Comparison of ENCODE assay signal across 1 cellular context in genomic region chr1:229342902-229343587, GRCh38.
TF ChIP-seq lines count a peak whose summit lies in the region.

A gene with protein sequence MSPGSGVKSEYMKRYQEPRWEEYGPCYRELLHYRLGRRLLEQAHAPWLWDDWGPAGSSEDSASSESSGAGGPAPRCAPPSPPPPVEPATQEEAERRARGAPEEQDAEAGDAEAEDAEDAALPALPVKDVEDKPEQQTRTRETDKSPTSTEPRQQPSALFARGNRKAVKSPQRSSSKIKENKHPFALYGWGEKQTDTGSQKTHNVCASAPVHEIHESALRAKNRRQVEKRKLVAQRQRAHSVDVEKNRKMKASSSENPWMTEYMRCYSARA (minus strand): TSS chr1:229343047. CDS start chr1:229342465, 582 bp downstream.

TF ChIP-seq in HEK293, 187 proteins besides CTCF, POLR2A, EP300 and RAD21 (continued from another document and continues in another):
- TF ChIP-seq PRDM2 (tag by site-specific recombination; IDR thresholded peaks at IDR 0.05; ENCODE audit: borderline replicate concordance): no peak
- TF ChIP-seq ZNF639 (tag by site-specific recombination; IDR thresholded peaks at IDR 0.05): no peak
- no peak for TF ChIP-seq ZNF518A (tag by site-specific recombination; conservative IDR thresholded peaks at IDR 0.05; ENCODE audit: low read depth)
- TF ChIP-seq ZNF555 (tag by site-specific recombination; conservative IDR thresholded peaks at IDR 0.05): no peak
- TF ChIP-seq ZNF549 (tag by site-specific recombination; IDR thresholded peaks at IDR 0.05): no peak
- TF ChIP-seq ZNF211 (tag by site-specific recombination; IDR thresholded peaks at IDR 0.05; ENCODE audit: low read depth): no peak
- TF ChIP-seq ZFP3 (tag by site-specific recombination; IDR thresholded peaks at IDR 0.05; ENCODE audit: low read depth): no peak
- peak; percentile 37; the same call in 1 of the 2 replicates for TF ChIP-seq ZNF133 (tag by site-specific recombination; IDR thresholded peaks at IDR 0.05)
- peak; percentile 92; the same call in 1 of the 2 replicates for TF ChIP-seq REPIN1 (tag by site-specific recombination; IDR thresholded peaks at IDR 0.05; ENCODE audit: low read depth)
- peak; percentile 4 for TF ChIP-seq ZNF510 (tag by site-specific recombination; IDR thresholded peaks at IDR 0.05; ENCODE audit: insufficient replicate concordance)
- TF ChIP-seq ZNF362 (tag by site-specific recombination; IDR thresholded peaks at IDR 0.05): no peak
- TF ChIP-seq ZNF677 (tag by site-specific recombination; IDR thresholded peaks at IDR 0.05): peak; percentile 62; the same call in 1 of the 2 replicates
- TF ChIP-seq ZNF624 (tag by site-specific recombination; IDR thresholded peaks at IDR 0.05): peak; percentile 31; the same call in 1 of the 2 replicates
- TF ChIP-seq PRDM4 (tag by site-specific recombination; IDR thresholded peaks at IDR 0.05): no peak
- TF ChIP-seq, protein P1, sequence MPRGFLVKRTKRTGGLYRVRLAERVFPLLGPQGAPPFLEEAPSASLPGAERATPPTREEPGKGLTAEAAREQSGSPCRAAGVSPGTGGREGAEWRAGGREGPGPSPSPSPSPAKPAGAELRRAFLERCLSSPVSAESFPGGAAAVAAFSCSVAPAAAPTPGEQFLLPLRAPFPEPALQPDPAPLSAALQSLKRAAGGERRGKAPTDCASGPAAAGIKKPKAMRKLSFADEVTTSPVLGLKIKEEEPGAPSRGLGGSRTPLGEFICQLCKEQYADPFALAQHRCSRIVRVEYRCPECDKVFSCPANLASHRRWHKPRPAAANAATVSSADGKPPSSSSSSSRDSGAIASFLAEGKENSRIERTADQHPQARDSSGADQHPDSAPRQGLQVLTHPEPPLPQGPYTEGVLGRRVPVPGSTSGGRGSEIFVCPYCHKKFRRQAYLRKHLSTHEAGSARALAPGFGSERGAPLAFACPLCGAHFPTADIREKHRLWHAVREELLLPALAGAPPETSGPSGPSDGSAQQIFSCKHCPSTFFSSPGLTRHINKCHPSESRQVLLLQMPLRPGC (tag by site-specific recombination; IDR thresholded peaks at IDR 0.05): peak; percentile 34; the same call in 1 of the 2 replicates
- TF ChIP-seq, protein P2, sequence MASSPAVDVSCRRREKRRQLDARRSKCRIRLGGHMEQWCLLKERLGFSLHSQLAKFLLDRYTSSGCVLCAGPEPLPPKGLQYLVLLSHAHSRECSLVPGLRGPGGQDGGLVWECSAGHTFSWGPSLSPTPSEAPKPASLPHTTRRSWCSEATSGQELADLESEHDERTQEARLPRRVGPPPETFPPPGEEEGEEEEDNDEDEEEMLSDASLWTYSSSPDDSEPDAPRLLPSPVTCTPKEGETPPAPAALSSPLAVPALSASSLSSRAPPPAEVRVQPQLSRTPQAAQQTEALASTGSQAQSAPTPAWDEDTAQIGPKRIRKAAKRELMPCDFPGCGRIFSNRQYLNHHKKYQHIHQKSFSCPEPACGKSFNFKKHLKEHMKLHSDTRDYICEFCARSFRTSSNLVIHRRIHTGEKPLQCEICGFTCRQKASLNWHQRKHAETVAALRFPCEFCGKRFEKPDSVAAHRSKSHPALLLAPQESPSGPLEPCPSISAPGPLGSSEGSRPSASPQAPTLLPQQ (tag by site-specific recombination; IDR thresholded peaks at IDR 0.05): peak; percentile 98
- TF ChIP-seq ZNF266 (tag by site-specific recombination; IDR thresholded peaks at IDR 0.05; ENCODE audit: low read depth): no peak
- peak; percentile 14; the same call in 1 of the 2 replicates for TF ChIP-seq ZNF610 (tag by site-specific recombination; IDR thresholded peaks at IDR 0.05; ENCODE audit: borderline replicate concordance)
- TF ChIP-seq HIC1 (tag by site-specific recombination; IDR thresholded peaks at IDR 0.05): peak; percentile 74; the same call in 1 of the 2 replicates
- TF ChIP-seq, protein P3, sequence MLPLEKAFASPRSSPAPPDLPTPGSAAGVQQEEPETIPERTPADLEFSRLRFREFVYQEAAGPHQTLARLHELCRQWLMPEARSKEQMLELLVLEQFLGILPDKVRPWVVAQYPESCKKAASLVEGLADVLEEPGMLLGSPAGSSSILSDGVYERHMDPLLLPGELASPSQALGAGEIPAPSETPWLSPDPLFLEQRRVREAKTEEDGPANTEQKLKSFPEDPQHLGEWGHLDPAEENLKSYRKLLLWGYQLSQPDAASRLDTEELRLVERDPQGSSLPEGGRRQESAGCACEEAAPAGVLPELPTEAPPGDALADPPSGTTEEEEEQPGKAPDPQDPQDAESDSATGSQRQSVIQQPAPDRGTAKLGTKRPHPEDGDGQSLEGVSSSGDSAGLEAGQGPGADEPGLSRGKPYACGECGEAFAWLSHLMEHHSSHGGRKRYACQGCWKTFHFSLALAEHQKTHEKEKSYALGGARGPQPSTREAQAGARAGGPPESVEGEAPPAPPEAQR (tag by site-specific recombination; IDR thresholded peaks at IDR 0.05): no peak
- no peak for TF ChIP-seq ZNF48 (tag by site-specific recombination; IDR thresholded peaks at IDR 0.05)
- no peak for TF ChIP-seq ZNF416 (tag by site-specific recombination; IDR thresholded peaks at IDR 0.05)
- 0 out of 2 replicates have a peak, but pooled peaks have one; percentile 15 for TF ChIP-seq ZNF2 (tag by site-specific recombination; IDR thresholded peaks at IDR 0.05)
